In the genomic region with DNA sequence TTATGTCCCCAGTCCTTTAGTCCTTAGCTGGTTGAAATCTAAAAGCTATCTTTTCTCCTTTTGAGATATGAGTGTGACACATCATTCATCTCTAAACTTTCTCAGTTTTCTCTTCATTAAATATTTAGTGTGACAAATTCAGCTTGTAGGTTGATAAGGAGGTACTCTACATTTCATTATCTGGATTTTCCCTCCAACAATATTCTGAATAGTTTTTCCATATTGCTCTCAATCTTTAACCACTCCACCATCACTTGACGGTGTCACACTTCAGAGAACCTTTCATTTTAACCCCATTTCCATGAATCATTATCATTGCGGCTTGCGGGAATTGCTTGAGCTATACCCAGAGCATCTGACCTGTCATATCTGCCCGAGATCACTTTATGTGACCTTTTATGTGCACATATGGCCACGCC, we compare ENCODE assay signal across 1 cellular context.
TF ChIP-seq lines count a peak whose summit lies in the region.

No MANE protein-coding gene starts in this region.

TF ChIP-seq in WTC11, 78 proteins besides CTCF, POLR2A, EP300 and RAD21 (continued from another document):
- TF ChIP-seq, protein P1, sequence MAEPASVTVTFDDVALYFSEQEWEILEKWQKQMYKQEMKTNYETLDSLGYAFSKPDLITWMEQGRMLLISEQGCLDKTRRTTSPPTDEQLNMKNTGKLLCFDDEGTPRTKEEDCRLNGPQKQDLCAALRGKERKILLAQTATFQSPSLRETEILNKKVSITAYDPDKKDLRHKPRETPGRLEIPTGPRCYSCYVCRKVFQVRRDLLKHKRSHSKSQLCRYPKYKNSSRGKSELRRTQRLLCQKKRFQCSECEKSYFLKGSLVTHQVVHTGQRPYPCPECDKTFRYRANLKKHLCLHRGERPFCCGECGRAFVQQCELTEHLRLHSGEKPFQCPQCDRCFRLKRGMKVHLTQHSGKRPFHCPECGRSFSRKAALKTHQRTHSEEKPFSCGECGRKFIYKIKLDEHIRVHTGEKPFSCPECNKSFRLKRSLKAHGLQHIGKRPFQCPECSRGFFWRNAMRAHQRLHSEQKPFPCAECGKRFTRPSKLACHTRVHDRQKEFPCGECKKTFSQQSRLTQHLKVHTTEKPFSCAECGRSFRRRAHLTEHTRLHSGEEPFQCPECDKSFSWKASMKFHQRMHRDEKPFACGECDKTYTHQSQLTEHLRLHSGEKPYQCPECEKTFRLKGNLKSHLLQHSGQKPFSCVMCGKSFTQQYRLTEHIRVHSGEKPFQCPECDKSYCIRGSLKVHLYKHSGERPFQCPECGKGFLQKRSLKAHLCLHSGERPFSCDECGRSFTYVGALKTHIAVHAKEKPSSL (CRISPR knock-in tag; conservative IDR thresholded peaks at IDR 0.05): no peak
- no peak for TF ChIP-seq KAT7 (CRISPR knock-in tag; IDR thresholded peaks at IDR 0.05; ENCODE audit: borderline replicate concordance)
- TF ChIP-seq TP53 (CRISPR knock-in tag; IDR thresholded peaks at IDR 0.05): no peak
- no peak for TF ChIP-seq NFYB (CRISPR knock-in tag; conservative IDR thresholded peaks at IDR 0.05; ENCODE audit: low read depth)
- no peak for TF ChIP-seq CREB1 (CRISPR knock-in tag; IDR thresholded peaks at IDR 0.05)
- TF ChIP-seq, protein P2, sequence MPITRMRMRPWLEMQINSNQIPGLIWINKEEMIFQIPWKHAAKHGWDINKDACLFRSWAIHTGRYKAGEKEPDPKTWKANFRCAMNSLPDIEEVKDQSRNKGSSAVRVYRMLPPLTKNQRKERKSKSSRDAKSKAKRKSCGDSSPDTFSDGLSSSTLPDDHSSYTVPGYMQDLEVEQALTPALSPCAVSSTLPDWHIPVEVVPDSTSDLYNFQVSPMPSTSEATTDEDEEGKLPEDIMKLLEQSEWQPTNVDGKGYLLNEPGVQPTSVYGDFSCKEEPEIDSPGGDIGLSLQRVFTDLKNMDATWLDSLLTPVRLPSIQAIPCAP (CRISPR knock-in tag; IDR thresholded peaks at IDR 0.05): no peak
- TF ChIP-seq, protein P3, sequence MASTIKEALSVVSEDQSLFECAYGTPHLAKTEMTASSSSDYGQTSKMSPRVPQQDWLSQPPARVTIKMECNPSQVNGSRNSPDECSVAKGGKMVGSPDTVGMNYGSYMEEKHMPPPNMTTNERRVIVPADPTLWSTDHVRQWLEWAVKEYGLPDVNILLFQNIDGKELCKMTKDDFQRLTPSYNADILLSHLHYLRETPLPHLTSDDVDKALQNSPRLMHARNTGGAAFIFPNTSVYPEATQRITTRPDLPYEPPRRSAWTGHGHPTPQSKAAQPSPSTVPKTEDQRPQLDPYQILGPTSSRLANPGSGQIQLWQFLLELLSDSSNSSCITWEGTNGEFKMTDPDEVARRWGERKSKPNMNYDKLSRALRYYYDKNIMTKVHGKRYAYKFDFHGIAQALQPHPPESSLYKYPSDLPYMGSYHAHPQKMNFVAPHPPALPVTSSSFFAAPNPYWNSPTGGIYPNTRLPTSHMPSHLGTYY (CRISPR knock-in tag; IDR thresholded peaks at IDR 0.05): no peak
- TF ChIP-seq, protein P4, sequence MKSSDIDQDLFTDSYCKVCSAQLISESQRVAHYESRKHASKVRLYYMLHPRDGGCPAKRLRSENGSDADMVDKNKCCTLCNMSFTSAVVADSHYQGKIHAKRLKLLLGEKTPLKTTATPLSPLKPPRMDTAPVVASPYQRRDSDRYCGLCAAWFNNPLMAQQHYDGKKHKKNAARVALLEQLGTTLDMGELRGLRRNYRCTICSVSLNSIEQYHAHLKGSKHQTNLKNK (CRISPR knock-in tag; IDR thresholded peaks at IDR 0.05): no peak
- TF ChIP-seq, protein P5, sequence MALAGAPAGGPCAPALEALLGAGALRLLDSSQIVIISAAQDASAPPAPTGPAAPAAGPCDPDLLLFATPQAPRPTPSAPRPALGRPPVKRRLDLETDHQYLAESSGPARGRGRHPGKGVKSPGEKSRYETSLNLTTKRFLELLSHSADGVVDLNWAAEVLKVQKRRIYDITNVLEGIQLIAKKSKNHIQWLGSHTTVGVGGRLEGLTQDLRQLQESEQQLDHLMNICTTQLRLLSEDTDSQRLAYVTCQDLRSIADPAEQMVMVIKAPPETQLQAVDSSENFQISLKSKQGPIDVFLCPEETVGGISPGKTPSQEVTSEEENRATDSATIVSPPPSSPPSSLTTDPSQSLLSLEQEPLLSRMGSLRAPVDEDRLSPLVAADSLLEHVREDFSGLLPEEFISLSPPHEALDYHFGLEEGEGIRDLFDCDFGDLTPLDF (CRISPR knock-in tag; IDR thresholded peaks at IDR 0.05): no peak
- no peak for TF ChIP-seq MYBL2 (CRISPR knock-in tag; IDR thresholded peaks at IDR 0.05)
- TF ChIP-seq, protein P6, sequence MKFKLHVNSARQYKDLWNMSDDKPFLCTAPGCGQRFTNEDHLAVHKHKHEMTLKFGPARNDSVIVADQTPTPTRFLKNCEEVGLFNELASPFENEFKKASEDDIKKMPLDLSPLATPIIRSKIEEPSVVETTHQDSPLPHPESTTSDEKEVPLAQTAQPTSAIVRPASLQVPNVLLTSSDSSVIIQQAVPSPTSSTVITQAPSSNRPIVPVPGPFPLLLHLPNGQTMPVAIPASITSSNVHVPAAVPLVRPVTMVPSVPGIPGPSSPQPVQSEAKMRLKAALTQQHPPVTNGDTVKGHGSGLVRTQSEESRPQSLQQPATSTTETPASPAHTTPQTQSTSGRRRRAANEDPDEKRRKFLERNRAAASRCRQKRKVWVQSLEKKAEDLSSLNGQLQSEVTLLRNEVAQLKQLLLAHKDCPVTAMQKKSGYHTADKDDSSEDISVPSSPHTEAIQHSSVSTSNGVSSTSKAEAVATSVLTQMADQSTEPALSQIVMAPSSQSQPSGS (CRISPR knock-in tag; IDR thresholded peaks at IDR 0.05; ENCODE audit: borderline replicate concordance, low read depth): no peak
- TF ChIP-seq JAZF1 (CRISPR knock-in tag; IDR thresholded peaks at IDR 0.05): no peak
- TF ChIP-seq, protein P7, sequence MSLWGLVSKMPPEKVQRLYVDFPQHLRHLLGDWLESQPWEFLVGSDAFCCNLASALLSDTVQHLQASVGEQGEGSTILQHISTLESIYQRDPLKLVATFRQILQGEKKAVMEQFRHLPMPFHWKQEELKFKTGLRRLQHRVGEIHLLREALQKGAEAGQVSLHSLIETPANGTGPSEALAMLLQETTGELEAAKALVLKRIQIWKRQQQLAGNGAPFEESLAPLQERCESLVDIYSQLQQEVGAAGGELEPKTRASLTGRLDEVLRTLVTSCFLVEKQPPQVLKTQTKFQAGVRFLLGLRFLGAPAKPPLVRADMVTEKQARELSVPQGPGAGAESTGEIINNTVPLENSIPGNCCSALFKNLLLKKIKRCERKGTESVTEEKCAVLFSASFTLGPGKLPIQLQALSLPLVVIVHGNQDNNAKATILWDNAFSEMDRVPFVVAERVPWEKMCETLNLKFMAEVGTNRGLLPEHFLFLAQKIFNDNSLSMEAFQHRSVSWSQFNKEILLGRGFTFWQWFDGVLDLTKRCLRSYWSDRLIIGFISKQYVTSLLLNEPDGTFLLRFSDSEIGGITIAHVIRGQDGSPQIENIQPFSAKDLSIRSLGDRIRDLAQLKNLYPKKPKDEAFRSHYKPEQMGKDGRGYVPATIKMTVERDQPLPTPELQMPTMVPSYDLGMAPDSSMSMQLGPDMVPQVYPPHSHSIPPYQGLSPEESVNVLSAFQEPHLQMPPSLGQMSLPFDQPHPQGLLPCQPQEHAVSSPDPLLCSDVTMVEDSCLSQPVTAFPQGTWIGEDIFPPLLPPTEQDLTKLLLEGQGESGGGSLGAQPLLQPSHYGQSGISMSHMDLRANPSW (CRISPR knock-in tag; conservative IDR thresholded peaks at IDR 0.05; ENCODE audit: low read depth): no peak
- TF ChIP-seq GTF2I (CRISPR knock-in tag; conservative IDR thresholded peaks at IDR 0.05): no peak
